Comparison of ENCODE assay signal across 10 cellular contexts in genomic region chr3:16433701-16434151, GRCh38.
DNase-seq lines count a peak whose midpoint lies in the region; ATAC-seq and TF ChIP-seq lines count a peak whose summit lies in the region.
"Had no signal": no experiment of that assay in that cellular context is flagged by ENCODE, and none has a peak within 500 bp of the region (broad histone marks: within the 10 kb centered on the region; RNA-seq: fewer than 3 reads in every experiment).

No MANE protein-coding gene starts in this region.

- TF ChIP-seq CTCF in GM10266 (IDR thresholded peaks at IDR 0.05; ENCODE audit: control insufficient read depth, insufficient read depth, low read depth, missing control alignments) = no peak

- H3K36me3 ChIP-seq in effector memory CD4-positive, alpha-beta T cell (ENCODE audit: control insufficient read depth, insufficient read depth, low read length) = peaks cover 19% of the 10 kb centered on the region

- no peaks in the 10 kb centered on the region for H3K9me3 ChIP-seq in effector memory CD4-positive, alpha-beta T cell (ENCODE audit: control insufficient read depth, low read length)

- H3K4me3 ChIP-seq in effector memory CD4-positive, alpha-beta T cell (ENCODE audit: insufficient read depth, low read depth, low read length, poor library complexity, severe bottlenecking) = no peak overlapping the region

- H3K27me3 ChIP-seq in effector memory CD4-positive, alpha-beta T cell (replicated peaks; ENCODE audit: control insufficient read depth, insufficient read depth, low read length, poor library complexity, severe bottlenecking) = no peaks in the 10 kb centered on the region

- ATAC-seq in GM19351 (IDR thresholded peaks at IDR 0.05; ENCODE audit: unreplicated experiment) (peak; percentile 82), HG02840 (IDR thresholded peaks at IDR 0.05; ENCODE audit: low FRiP score, unreplicated experiment) (peak; percentile 60), HG03571 (IDR thresholded peaks at IDR 0.05; ENCODE audit: unreplicated experiment) (peak; percentile 77)

- H3K4me1 ChIP-seq in effector memory CD4-positive, alpha-beta T cell (ENCODE audit: control insufficient read depth, insufficient read depth, low read length, poor library complexity, severe bottlenecking) = no peaks in the 10 kb centered on the region

- H3K27ac ChIP-seq in effector memory CD4-positive, alpha-beta T cell (ENCODE audit: insufficient read depth, low read length, poor library complexity, severe bottlenecking) = no peak overlapping the region
- H3K27ac ChIP-seq: epithelial cell of prostate had no signal

- peak; percentile 32 for DNase-seq in GM10266 (ENCODE audit: extremely low spot score)
- DNase-seq in LoVo (ENCODE audit: low spot score) = no peak
- no peak for DNase-seq in occipital lobe (lab: John Stamatoyannopoulos, UW)
- DNase-seq in effector memory CD4-positive, alpha-beta T cell = no peak
- no peak for DNase-seq in activated CD4-positive, CD25-positive, alpha-beta regulatory T cell (lab: John Stamatoyannopoulos, UW)
- DNase-seq: activated CD4-positive, CD25-positive, alpha-beta regulatory T cell treated with anti-CD3 and anti-CD28 coated beads, Interleukin-2, amount 50 U/mL, for 72 hours had no signal
